17 cellular contexts compared by ENCODE assay signal in the genomic region with DNA sequence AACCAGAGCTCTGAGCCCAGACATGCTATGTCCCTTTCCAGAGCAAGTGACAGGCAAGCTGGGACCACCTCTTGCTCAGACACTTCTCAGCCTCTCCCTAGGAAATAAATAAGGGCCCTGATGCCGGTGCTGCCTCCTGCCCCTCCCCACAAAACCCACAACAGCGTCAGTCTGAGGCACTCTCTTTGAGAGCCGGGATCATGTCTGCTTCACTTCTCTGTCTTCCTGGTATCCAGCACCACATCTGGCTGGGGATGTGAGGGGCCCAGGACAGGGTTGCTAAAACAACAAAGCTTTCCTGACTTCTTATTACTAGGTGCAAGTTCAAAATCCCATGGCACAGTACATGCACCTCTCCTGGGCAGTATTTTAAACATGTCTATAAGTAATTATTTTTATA.
DNase-seq lines count a peak whose midpoint lies in the region; ATAC-seq and TF ChIP-seq lines count a peak whose summit lies in the region.
"Had no signal": no experiment of that assay in that cellular context is flagged by ENCODE, and none has a peak within 500 bp of the region (broad histone marks: within the 10 kb centered on the region; RNA-seq: fewer than 3 reads in every experiment).

No MANE protein-coding gene starts in this region.

- no peaks in the 10 kb centered on the region for H3K36me3 Mint-ChIP-seq in progenitor cell of endocrine pancreas (ENCODE audit: insufficient read depth)
- H3K36me3 Mint-ChIP-seq: CD4-positive, alpha-beta memory T cell had no signal

- H3K79me2 ChIP-seq in hepatocyte: no peaks in the 10 kb centered on the region

- H3K27ac Mint-ChIP-seq in progenitor cell of endocrine pancreas: no peak overlapping the region
- H3K27ac Mint-ChIP-seq: CD4-positive, alpha-beta memory T cell; HFFc6 had no signal

- no peak overlapping the region for H3K4me3 Mint-ChIP-seq in progenitor cell of endocrine pancreas (ENCODE audit: low read depth)
- H3K4me3 Mint-ChIP-seq: CD4-positive, alpha-beta memory T cell; HFFc6 had no signal

- H4K20me1 ChIP-seq in BLaER1 treated with 17β-estradiol and CSF1 and Interleukin-3, amounts not matched to agents 10 nM and 100 nM: no peaks in the 10 kb centered on the region
- no peaks in the 10 kb centered on the region for H4K20me1 ChIP-seq in hepatocyte (ENCODE audit: insufficient read depth, poor library complexity, severe bottlenecking)

- no peaks in the 10 kb centered on the region for H3K27me3 ChIP-seq in BLaER1 treated with 17β-estradiol and CSF1 and Interleukin-3, amounts not matched to agents 10 nM and 100 nM
- H3K27me3 ChIP-seq in adipocyte (replicated peaks; ENCODE audit: control insufficient read depth, insufficient read depth, low read length) (peaks cover 52% of the 10 kb centered on the region), hepatocyte (no peaks in the 10 kb centered on the region)
- H3K27me3 ChIP-seq: BE2C had no signal

- H3K9me2 ChIP-seq in hepatocyte (replicated peaks; ENCODE audit: insufficient read depth): no peaks in the 10 kb centered on the region

- peaks cover 10% of the 10 kb centered on the region for H3K4me1 Mint-ChIP-seq in progenitor cell of endocrine pancreas (ENCODE audit: low read depth)
- H3K4me1 Mint-ChIP-seq: CD4-positive, alpha-beta memory T cell had no signal

- peak; percentile 58 for DNase-seq in adipocyte (ENCODE audit: low read depth)
- no peak for DNase-seq in hepatocyte (ENCODE audit: low spot score)
- DNase-seq in sciatic nerve (ENCODE audit: low spot score): peak; percentile 40
- DNase-seq in progenitor cell of endocrine pancreas (ENCODE audit: low spot score, unreplicated experiment): no peak
- no peak for DNase-seq in effector CD4-positive, alpha-beta T cell
- DNase-seq in A172 (ENCODE audit: low spot score): no peak
- DNase-seq: BE2C; CD4-positive, alpha-beta memory T cell; H7; HFFc6; KG1; MV-4-11; NCI-H1694 treated with DMSO at 0.1 percent for 48 hours; NCI-H510A treated with DMSO at 0.1 percent for 48 hours; OCI-M1; Right ventricle myocardium superior had no signal

- H3K4me1 ChIP-seq in BLaER1 treated with 17β-estradiol and CSF1 and Interleukin-3, amounts not matched to agents 10 nM and 100 nM: peaks cover 6 to 18% (median 15%) of the 10 kb centered on the region in 10 experiments; a peak in 16 of 20 replicates
- no peaks in the 10 kb centered on the region for H3K4me1 ChIP-seq in adipocyte (ENCODE audit: control insufficient read depth, insufficient read depth, low read length)
- H3K4me1 ChIP-seq in hepatocyte (ENCODE audit: insufficient read depth): peaks cover 31% of the 10 kb centered on the region
- H3K4me1 ChIP-seq: BE2C had no signal

- H3K36me3 ChIP-seq in BLaER1 treated with 17β-estradiol and CSF1 and Interleukin-3, amounts not matched to agents 10 nM and 100 nM: no peaks in the 10 kb centered on the region
- H3K36me3 ChIP-seq in adipocyte (ENCODE audit: control insufficient read depth, insufficient read depth, low read length, severe bottlenecking): no peaks in the 10 kb centered on the region
- no peaks in the 10 kb centered on the region for H3K36me3 ChIP-seq in hepatocyte (replicated peaks; ENCODE audit: insufficient read depth, low read depth)
- H3K36me3 ChIP-seq: BE2C had no signal

- peaks cover 27% of the 10 kb centered on the region for H3K27me3 Mint-ChIP-seq in progenitor cell of endocrine pancreas

- no peak overlapping the region for H3K4me3 ChIP-seq in BLaER1 treated with 17β-estradiol and CSF1 and Interleukin-3, amounts not matched to agents 10 nM and 100 nM
- H3K4me3 ChIP-seq in adipocyte (ENCODE audit: low read length): no peak overlapping the region
- H3K4me3 ChIP-seq in hepatocyte: no peak overlapping the region

- TF ChIP-seq CTCF in hepatocyte (IDR thresholded peaks at IDR 0.05; ENCODE audit: poor library complexity): no peak
- no peak for TF ChIP-seq CTCF in progenitor cell of endocrine pancreas (IDR thresholded peaks at IDR 0.05; ENCODE audit: unreplicated experiment)

- WGBS in hepatocyte (ENCODE audit: low lambda C conversion rate, missing lambda C conversion rate): 34% methylated on average over 3 of the region's 3 CpGs

- no peaks in the 10 kb centered on the region for H3K9me3 Mint-ChIP-seq in progenitor cell of endocrine pancreas (ENCODE audit: low read depth)
- H3K9me3 Mint-ChIP-seq: CD4-positive, alpha-beta memory T cell had no signal

- no peak overlapping the region for H3K9ac ChIP-seq in BLaER1 treated with 17β-estradiol and CSF1 and Interleukin-3, amounts not matched to agents 10 nM and 100 nM
- H3K9ac ChIP-seq in adipocyte (ENCODE audit: low read length): no peak overlapping the region

- no peak for ATAC-seq in sciatic nerve

- peak overlapping the region in 6 of 11 experiments; percentile 9 to 39 (median 31); a peak in 5 of 22 replicates for H3K4me2 ChIP-seq in BLaER1 treated with 17β-estradiol and CSF1 and Interleukin-3, amounts not matched to agents 10 nM and 100 nM
- peak overlapping the region; percentile 19 for H3K4me2 ChIP-seq in hepatocyte

- H2AFZ ChIP-seq in hepatocyte: no peak overlapping the region

- no peak overlapping the region for H3K27ac ChIP-seq in BLaER1 treated with 17β-estradiol and CSF1 and Interleukin-3, amounts not matched to agents 10 nM and 100 nM
- H3K27ac ChIP-seq in hepatocyte: peak overlapping the region; percentile 33

- peaks cover 0 to 8% (median 4%) of the 10 kb centered on the region in 11 experiments; a peak in 10 of 22 replicates for H3K9me3 ChIP-seq in BLaER1 treated with 17β-estradiol and CSF1 and Interleukin-3, amounts not matched to agents 10 nM and 100 nM (replicated peaks in 1 of 11)
- H3K9me3 ChIP-seq in adipocyte (ENCODE audit: control insufficient read depth, low read length): peaks cover 9% of the 10 kb centered on the region
- no peaks in the 10 kb centered on the region for H3K9me3 ChIP-seq in hepatocyte (ENCODE audit: low read depth)
- H3K9me3 ChIP-seq: BE2C had no signal

- intact Hi-C loops in sciatic nerve (cut with DNase I): no loop called here

Comparison
In these comparisons a context has a peak if more than half of its experiments do, and no peak if none do; other contexts are left out.
1. DNase-seq: peak in adipocyte (single experiment) and sciatic nerve (single experiment); none in hepatocyte (single experiment), progenitor cell of endocrine pancreas (single experiment), effector CD4-positive, alpha-beta T cell (single experiment) and A172 (single experiment).